In genomic region chr10:73914036-73914435, GRCh38 we compare ENCODE assay signal across 1 cellular context.
TF ChIP-seq lines count a peak whose summit lies in the region.

No MANE protein-coding gene starts in this region.

TF ChIP-seq in A549, 52 proteins besides CTCF, POLR2A, EP300 and RAD21 (continued from another document):
- TF ChIP-seq CHD2 (IDR thresholded peaks at IDR 0.05; ENCODE audit: low read length, partially characterized antibody): no peak
